18 cellular contexts compared by ENCODE assay signal in the genomic region with DNA sequence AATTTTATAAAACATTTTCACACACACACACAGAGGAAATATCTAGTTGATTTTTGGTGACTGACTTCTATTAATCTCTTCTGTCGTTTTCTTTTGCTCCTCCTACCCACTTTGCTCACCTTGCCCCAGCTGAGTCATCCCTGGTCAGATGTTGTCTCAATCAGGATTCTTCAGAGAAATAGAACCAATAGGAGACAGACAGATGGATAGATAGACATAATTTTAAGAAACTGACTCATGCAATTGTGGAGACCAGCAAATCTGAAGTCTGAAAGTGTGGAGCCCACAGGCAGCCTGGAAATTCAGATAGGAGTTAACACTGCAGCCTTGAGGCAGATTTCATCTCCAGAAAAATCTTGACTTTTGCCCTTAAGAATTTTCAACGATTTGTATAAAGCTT. TPM values are rescaled to one million over a fixed set of nuclear protein-coding genes. Genes with fewer than 3 reads are reported as not detected.
A peak's percentile ranks its signal among the peaks of the same experiment; 100 is the strongest.
DNase-seq lines count a peak whose midpoint lies in the region; ATAC-seq, FAIRE-seq and TF ChIP-seq lines count a peak whose summit lies in the region.
"Had no signal": no experiment of that assay in that cellular context is flagged by ENCODE, and none has a peak within 500 bp of the region (broad histone marks: within the 10 kb centered on the region; RNA-seq: fewer than 3 reads in every experiment).

No MANE protein-coding gene starts in this region.

- no peak for TF ChIP-seq RAD21 in HCT116 (IDR thresholded peaks at IDR 0.05; ENCODE audit: low read depth)

- peak; percentile 77 for FAIRE-seq in keratinocyte (lab: Jason Lieb, UNC)
- FAIRE-seq: H54 had no signal

- no peaks in the 10 kb centered on the region for H3K9me2 ChIP-seq in HCT116 (ENCODE audit: insufficient read depth)

- no peaks in the 10 kb centered on the region for H3K79me2 ChIP-seq in HCT116 (ENCODE audit: insufficient read depth, low read length)
- H3K79me2 ChIP-seq in keratinocyte (ENCODE audit: control insufficient read depth, insufficient read depth, low read length), result no peaks in the 10 kb centered on the region

- TF ChIP-seq CTCF in activated CD8-positive, alpha-beta T cell treated with anti-CD3 and anti-CD28 coated beads for 36 hours (IDR thresholded peaks at IDR 0.05), result no peak
- TF ChIP-seq CTCF in HCT116 (IDR thresholded peaks at IDR 0.05 in 2 of 3, conservative IDR thresholded peaks at IDR 0.05 in 1 of 3; ENCODE audit: borderline replicate concordance in 1 of 3, insufficient read depth in 1 of 3, low read depth in 2 of 3, low read length in 2 of 3), result no peak
- no peak for TF ChIP-seq CTCF in keratinocyte (optimal IDR thresholded peaks at IDR 0.05 in 1 of 3, IDR thresholded peaks at IDR 0.05 in 1 of 3, conservative IDR thresholded peaks at IDR 0.05 in 1 of 3; ENCODE audit: extremely low read depth in 1 of 3, insufficient read depth in 2 of 3, low read length in 3 of 3)

- no peaks in the 10 kb centered on the region for H3K36me3 Mint-ChIP-seq in activated CD8-positive, alpha-beta T cell treated with anti-CD3 and anti-CD28 coated beads for 36 hours (ENCODE audit: low read depth)
- H3K36me3 Mint-ChIP-seq in activated CD8-positive, alpha-beta T cell treated with anti-CD3 and anti-CD28 coated beads, Interleukin-2, amount 10 ng/mL, durations not matched to agents 7 days and 5 days (ENCODE audit: low read depth), result no peaks in the 10 kb centered on the region
- H3K36me3 Mint-ChIP-seq in activated T-helper 17 cell treated with anti-CD3 and anti-CD28 coated beads, Interleukin-2, amount 50 U/mL, for 72 hours (ENCODE audit: low read depth), result no peaks in the 10 kb centered on the region
- H3K36me3 Mint-ChIP-seq: brain had no signal

- H3K9ac ChIP-seq in HCT116 (ENCODE audit: low read length) (no peak overlapping the region), keratinocyte (ENCODE audit: control insufficient read depth, extremely low read depth, insufficient read depth, low read length) (no peak overlapping the region)

- H3K9me1 ChIP-seq in keratinocyte (ENCODE audit: control insufficient read depth, extremely low read depth, insufficient read depth, low read length), result no peaks in the 10 kb centered on the region

- peak; percentile 75 for ATAC-seq in activated CD8-positive, alpha-beta T cell treated with anti-CD3 and anti-CD28 coated beads for 36 hours
- ATAC-seq in activated CD8-positive, alpha-beta T cell treated with anti-CD3 and anti-CD28 coated beads, Interleukin-2, amount 10 ng/mL, durations not matched to agents 7 days and 5 days, result no peak
- ATAC-seq in HCT116, result peak; percentile 49; the same call in 1 of the 2 replicates
- peak; percentile 75 for ATAC-seq in activated T-helper 17 cell treated with anti-CD3 and anti-CD28 coated beads, Interleukin-2, amount 50 U/mL, for 72 hours (replicated peaks)
- ATAC-seq: effector memory CD8-positive, alpha-beta T cell had no signal

- peak overlapping the region; percentile 30 for H2AFZ ChIP-seq in HCT116 (ENCODE audit: low read depth, low read length, poor library complexity, severe bottlenecking)
- no peak overlapping the region for H2AFZ ChIP-seq in keratinocyte (ENCODE audit: control insufficient read depth, low read length)

- H3K9me3 Mint-ChIP-seq in activated CD8-positive, alpha-beta T cell treated with anti-CD3 and anti-CD28 coated beads for 36 hours, result no peaks in the 10 kb centered on the region
- H3K9me3 Mint-ChIP-seq in activated CD8-positive, alpha-beta T cell treated with anti-CD3 and anti-CD28 coated beads, Interleukin-2, amount 10 ng/mL, durations not matched to agents 7 days and 5 days (ENCODE audit: insufficient read depth), result no peaks in the 10 kb centered on the region
- no peaks in the 10 kb centered on the region for H3K9me3 Mint-ChIP-seq in activated T-helper 17 cell treated with anti-CD3 and anti-CD28 coated beads, Interleukin-2, amount 50 U/mL, for 72 hours
- H3K9me3 Mint-ChIP-seq: activated T-helper 2 cell treated with anti-CD3 and anti-CD28 coated beads, Interferon-gamma antibody, Interleukin-2, Interleukin-4, amounts not matched to agents 10 μg/mL and 5 μg/mL and 100 μg/mL, durations not matched to agents 14 hours and 24 hours and 36 hours; effector memory CD8-positive, alpha-beta T cell had no signal

- no peak overlapping the region for H3K4me3 Mint-ChIP-seq in activated CD8-positive, alpha-beta T cell treated with anti-CD3 and anti-CD28 coated beads for 36 hours
- H3K4me3 Mint-ChIP-seq in activated CD8-positive, alpha-beta T cell treated with anti-CD3 and anti-CD28 coated beads, Interleukin-2, amount 10 ng/mL, durations not matched to agents 7 days and 5 days, result no peak overlapping the region
- H3K4me3 Mint-ChIP-seq in activated T-helper 17 cell treated with anti-CD3 and anti-CD28 coated beads, Interleukin-2, amount 50 U/mL, for 72 hours, result no peak overlapping the region
- H3K4me3 Mint-ChIP-seq: brain; effector memory CD8-positive, alpha-beta T cell had no signal

- H3K27me3 ChIP-seq in HCT116 (ENCODE audit: insufficient read depth, low read length) (no peaks in the 10 kb centered on the region), keratinocyte (ENCODE audit: control insufficient read depth, extremely low read depth, insufficient read depth, low read length) (no peaks in the 10 kb centered on the region)

- peak overlapping the region; percentile 24 for H3K4me2 ChIP-seq in HCT116 (ENCODE audit: low read length)
- H3K4me2 ChIP-seq in keratinocyte (ENCODE audit: control insufficient read depth, extremely low read depth, insufficient read depth, low read depth, low read length), result no peak overlapping the region
- H3K4me2 ChIP-seq: smooth muscle cell had no signal

- H3K27ac Mint-ChIP-seq in activated CD8-positive, alpha-beta T cell treated with anti-CD3 and anti-CD28 coated beads for 36 hours, result no peak overlapping the region
- no peak overlapping the region for H3K27ac Mint-ChIP-seq in activated CD8-positive, alpha-beta T cell treated with anti-CD3 and anti-CD28 coated beads, Interleukin-2, amount 10 ng/mL, durations not matched to agents 7 days and 5 days
- H3K27ac Mint-ChIP-seq in activated T-helper 17 cell treated with anti-CD3 and anti-CD28 coated beads, Interleukin-2, amount 50 U/mL, for 72 hours, result no peak overlapping the region
- H3K27ac Mint-ChIP-seq: activated T-helper 2 cell treated with anti-CD3 and anti-CD28 coated beads, Interferon-gamma antibody, Interleukin-2, Interleukin-4, amounts not matched to agents 10 μg/mL and 5 μg/mL and 100 μg/mL, durations not matched to agents 14 hours and 24 hours and 36 hours; brain; effector memory CD8-positive, alpha-beta T cell had no signal

- CTCF ChIA-PET in activated CD8-positive, alpha-beta T cell treated with anti-CD3 and anti-CD28 coated beads for 36 hours (lab: Charles Lee), result no interaction called here
- CTCF ChIA-PET in activated CD8-positive, alpha-beta T cell treated with anti-CD3 and anti-CD28 coated beads, Interleukin-2, amount 10 ng/mL, durations not matched to agents 7 days and 5 days (lab: Charles Lee), result no interaction called here
- CTCF ChIA-PET in HCT116 (lab: Charles Lee), result no interaction called here

- POLR2A ChIA-PET in activated CD8-positive, alpha-beta T cell treated with anti-CD3 and anti-CD28 coated beads for 36 hours (lab: Charles Lee), result no interaction called here
- POLR2A ChIA-PET in activated CD8-positive, alpha-beta T cell treated with anti-CD3 and anti-CD28 coated beads, Interleukin-2, amount 10 ng/mL, durations not matched to agents 7 days and 5 days (lab: Charles Lee), result no interaction called here
- POLR2A ChIA-PET in HCT116 (lab: Charles Lee), result no interaction called here

- RAD21 ChIA-PET in HCT116 (lab: Charles Lee; ENCODE audit: low non-redundant PET in 1 of 2, low total read pairs in 2 of 2, uncharacterized antibody in 2 of 2, unreplicated experiment in 2 of 2), result interaction anchor here in 1 of 2 experiments (0.7 kb wide), 1 partner anchor 419 kb away, joined by 5 read pairs; no protein-coding TSS in a partner anchor

- H3K27me3 Mint-ChIP-seq in activated CD8-positive, alpha-beta T cell treated with anti-CD3 and anti-CD28 coated beads for 36 hours, result no peaks in the 10 kb centered on the region
- H3K27me3 Mint-ChIP-seq in activated CD8-positive, alpha-beta T cell treated with anti-CD3 and anti-CD28 coated beads, Interleukin-2, amount 10 ng/mL, durations not matched to agents 7 days and 5 days (ENCODE audit: low read depth), result no peaks in the 10 kb centered on the region
- H3K27me3 Mint-ChIP-seq in activated T-helper 17 cell treated with anti-CD3 and anti-CD28 coated beads, Interleukin-2, amount 50 U/mL, for 72 hours, result no peaks in the 10 kb centered on the region
- H3K27me3 Mint-ChIP-seq: effector memory CD8-positive, alpha-beta T cell had no signal

- no peak for TF ChIP-seq POLR2A in HCT116 (IDR thresholded peaks at IDR 0.05; ENCODE audit: borderline replicate concordance, extremely low read depth, insufficient read depth, insufficient read length)

- H3K4me1 Mint-ChIP-seq in activated CD8-positive, alpha-beta T cell treated with anti-CD3 and anti-CD28 coated beads for 36 hours (ENCODE audit: low read depth), result peaks cover 5% of the 10 kb centered on the region
- H3K4me1 Mint-ChIP-seq in activated CD8-positive, alpha-beta T cell treated with anti-CD3 and anti-CD28 coated beads, Interleukin-2, amount 10 ng/mL, durations not matched to agents 7 days and 5 days (ENCODE audit: low read depth), result no peaks in the 10 kb centered on the region
- no peaks in the 10 kb centered on the region for H3K4me1 Mint-ChIP-seq in activated T-helper 17 cell treated with anti-CD3 and anti-CD28 coated beads, Interleukin-2, amount 50 U/mL, for 72 hours
- H3K4me1 Mint-ChIP-seq: brain had no signal

- BruUV-seq in HCT116 (replicated peaks; lab: Mats Ljungman, UMichigan), result no TSS peak

- no peaks in the 10 kb centered on the region for H3K9me3 ChIP-seq in HCT116 (ENCODE audit: control insufficient read depth in 1 of 2, insufficient read depth in 1 of 2, low read depth in 1 of 2, low read length in 2 of 2)
- H3K9me3 ChIP-seq in keratinocyte (ENCODE audit: control insufficient read depth, low read depth, low read length), result no peaks in the 10 kb centered on the region

- H3K27ac ChIP-seq in HCT116 (ENCODE audit: low read depth, low read length), result no peak overlapping the region
- H3K27ac ChIP-seq in keratinocyte (ENCODE audit: control insufficient read depth, insufficient read depth, low read length), result peak overlapping the region; percentile 2
- H3K27ac ChIP-seq: WERI-Rb-1 had no signal

- intact Hi-C loops in activated CD8-positive, alpha-beta T cell treated with anti-CD3 and anti-CD28 coated beads for 36 hours (cut with micrococcal nuclease), result no loop called here
- intact Hi-C loops in HCT116 (cut with micrococcal nuclease), result no loop called here

- DNase-seq in activated CD8-positive, alpha-beta T cell treated with anti-CD3 and anti-CD28 coated beads for 36 hours, result peak; percentile 35
- DNase-seq in activated CD8-positive, alpha-beta T cell treated with anti-CD3 and anti-CD28 coated beads, Interleukin-2, amount 10 ng/mL, durations not matched to agents 7 days and 5 days, result no peak
- DNase-seq in HCT116 (ENCODE audit: low read depth, low spot score) (peak; percentile 3), keratinocyte (ENCODE audit: low read depth, low spot score) (peak; percentile 32), AG08396 (ENCODE audit: low spot score) (no peak), foreskin melanocyte (no peak), SHP77 treated with DMSO at 0.1 percent for 48 hours (lab: John Stamatoyannopoulos, UW) (no peak)
- DNase-seq: effector memory CD8-positive, alpha-beta T cell; KG1; NCI-H1417; substantia nigra; SW 1271; WERI-Rb-1 had no signal

- dilution Hi-C loops in keratinocyte (cut with MboI; ENCODE audit: extremely low pct_ligation_motif_present, low sequenced_read_pairs), result no loop called here

- H4K20me1 ChIP-seq in HCT116 (ENCODE audit: insufficient read depth) (no peaks in the 10 kb centered on the region), keratinocyte (ENCODE audit: control insufficient read depth, extremely low read depth, insufficient read depth, low read length) (no peaks in the 10 kb centered on the region)

- H3K4me1 ChIP-seq in HCT116 (ENCODE audit: control insufficient read depth in 1 of 2, insufficient read depth in 2 of 2, low read length in 2 of 2) (peaks cover 6% of the 10 kb centered on the region in 2 experiments; a peak in 3 of 4 replicates), keratinocyte (ENCODE audit: control insufficient read depth, extremely low read depth, insufficient read depth, low read length) (peaks cover 12% of the 10 kb centered on the region)

- no peaks in the 10 kb centered on the region for H3K36me3 ChIP-seq in HCT116 (ENCODE audit: control insufficient read depth in 1 of 2, insufficient read depth in 2 of 2, low read length in 2 of 2)
- H3K36me3 ChIP-seq in keratinocyte (ENCODE audit: control insufficient read depth in 2 of 2, extremely low read depth in 1 of 2, insufficient read depth in 2 of 2, low read length in 2 of 2), result no peaks in the 10 kb centered on the region
- H3K36me3 ChIP-seq: WERI-Rb-1 had no signal

- no peak overlapping the region for H3K4me3 ChIP-seq in HCT116 (replicated peaks in 1 of 2; ENCODE audit: low read depth in 1 of 2, low read length in 2 of 2)
- H3K4me3 ChIP-seq in keratinocyte (ENCODE audit: control insufficient read depth in 2 of 3, extremely low read depth in 1 of 3, insufficient read depth in 2 of 3, low read depth in 1 of 3, low read length in 3 of 3), result no peak overlapping the region
- H3K4me3 ChIP-seq: smooth muscle cell had no signal

RNA-seq across cellular contexts. Expression of gene PIK3R1, which starts 37.0 kb away (rescaled TPM):
- total RNA-seq in activated CD8-positive, alpha-beta T cell treated with anti-CD3 and anti-CD28 coated beads for 36 hours, result 10 to 100 TPM; 55.4 to 57.6 TPM
- total RNA-seq in activated CD8-positive, alpha-beta T cell treated with anti-CD3 and anti-CD28 coated beads, Interleukin-2, amount 10 ng/mL, durations not matched to agents 7 days and 5 days, result 10 to 100 TPM; 61.1 to 65.0 TPM
- total RNA-seq in HCT116 (2021; ENCODE audit: unreplicated experiment), result 7.2 TPM
- polyA plus RNA-seq in HCT116 (2012), result 3.1 and 3.9 TPM in 2 replicates
- total RNA-seq in activated T-helper 17 cell treated with anti-CD3 and anti-CD28 coated beads, Interleukin-2, amount 50 U/mL, for 72 hours, result 10 to 100 TPM; 47.5 to 57.0 TPM
- polyA plus RNA-seq in keratinocyte, result 6.6 to 16.7 TPM (median 13.9 TPM) in 3 replicates
- polyA plus RNA-seq in keratinocyte (2011; ENCODE audit: low read depth), result 40.8 TPM
- 7.0 and 9.9 TPM in 2 replicates for polyA plus RNA-seq in keratinocyte (2011; cell fraction: cytosol; rRNA removed)
- 16.0 and 17.5 TPM in 2 replicates for polyA plus RNA-seq in keratinocyte (2011; cell fraction: nucleus; rRNA removed)
- polyA plus RNA-seq in keratinocyte (2012; ENCODE audit: low replicate concordance), result 14.4 and 15.8 TPM in 2 replicates
- 31.5 to 55.5 TPM (median 53.6 TPM) in 3 replicates for polyA minus RNA-seq in keratinocyte
- 15.3 TPM for polyA minus RNA-seq in keratinocyte (2011; cell fraction: cytosol; rRNA and poly(A)+ RNA removed)
- 22.4 and 50.5 TPM in 2 replicates for polyA minus RNA-seq in keratinocyte (2011; cell fraction: nucleus; rRNA and poly(A)+ RNA removed)

Comparison
In these comparisons a context has a peak if more than half of its experiments do, and no peak if none do; other contexts are left out.
1. DNase-seq: peak in activated CD8-positive, alpha-beta T cell treated with anti-CD3 and anti-CD28 coated beads for 36 hours (single experiment), HCT116 (single experiment) and keratinocyte (single experiment); none in activated CD8-positive, alpha-beta T cell treated with anti-CD3 and anti-CD28 coated beads, Interleukin-2, amount 10 ng/mL, durations not matched to agents 7 days and 5 days (single experiment), AG08396 (single experiment), foreskin melanocyte (single experiment) and SHP77 treated with DMSO at 0.1 percent for 48 hours (single experiment).